13 cellular contexts compared by ENCODE assay signal in the genomic region with DNA sequence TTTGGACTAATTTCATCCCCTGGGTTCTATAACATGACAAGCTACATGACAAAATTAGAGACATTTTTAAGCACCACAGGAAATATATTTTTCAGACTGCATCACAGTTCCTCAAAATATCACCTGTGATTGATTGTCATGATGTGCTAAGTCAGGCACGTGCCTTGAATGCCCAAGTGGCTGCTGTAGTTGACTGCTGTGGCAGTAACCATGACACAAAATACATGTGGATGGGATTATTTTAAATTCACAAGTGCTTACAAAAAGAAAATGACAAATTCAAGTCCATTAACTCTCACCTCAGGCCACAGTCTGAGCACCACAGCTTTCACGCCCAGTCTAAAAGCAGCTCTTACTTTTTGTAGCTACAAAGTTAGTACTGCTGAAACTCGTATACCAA. TPM values are rescaled to one million over a fixed set of nuclear protein-coding genes. Genes with fewer than 3 reads are reported as not detected.
DNase-seq lines count a peak whose midpoint lies in the region; ATAC-seq and FAIRE-seq lines count a peak whose summit lies in the region.
"Had no signal": no experiment of that assay in that cellular context is flagged by ENCODE, and none has a peak within 500 bp of the region (broad histone marks: within the 10 kb centered on the region; RNA-seq: fewer than 3 reads in every experiment).

No MANE protein-coding gene starts in this region.

- peaks cover 44 to 66% of the 10 kb centered on the region in 2 donors for H3K36me3 Mint-ChIP-seq in CD4-positive, alpha-beta memory T cell

- FAIRE-seq in urothelium cell line (lab: Jason Lieb, UNC) = no peak
- FAIRE-seq: frontal cortex had no signal

- CTCF ChIA-PET in CD4-positive, alpha-beta memory T cell (lab: Charles Lee; ENCODE audit: partially characterized antibody) = interaction anchor here (1.7 kb wide), 1 partner anchor 82 kb away, joined by 6 read pairs; no protein-coding TSS in a partner anchor

- H3K27ac ChIP-seq in CD4-positive, alpha-beta memory T cell (ENCODE audit: low read depth, low read length) = no peak overlapping the region
- H3K27ac ChIP-seq: GM23248 had no signal

- H3K4me1 ChIP-seq in CD4-positive, alpha-beta memory T cell (ENCODE audit: insufficient read depth, low read length) = peaks cover 18% of the 10 kb centered on the region

- H3K9me3 Mint-ChIP-seq in CD4-positive, alpha-beta memory T cell = no peaks in the 10 kb centered on the region

- intact Hi-C loops in CD4-positive, alpha-beta memory T cell (cut with micrococcal nuclease) = no loop called here

- H3K4me3 Mint-ChIP-seq in CD4-positive, alpha-beta memory T cell = no peak overlapping the region

- DNase-seq in CD4-positive, alpha-beta memory T cell = no peak
- DNase-seq in NAMALWA (ENCODE audit: low spot score) (peak; percentile 76), glomerular visceral epithelial cell (ENCODE audit: extremely low spot score) (no peak), NCI-H345 (lab: John Stamatoyannopoulos, UW) (no peak), urothelium cell line (ENCODE audit: low spot score) (no peak), DMS114 treated with DMSO at 0.1 percent for 48 hours (lab: John Stamatoyannopoulos, UW; ENCODE audit: unreplicated experiment) (no peak)
- DNase-seq: central memory CD4-positive, alpha-beta T cell; GM23248; NCI-H1092; SIG-M5 had no signal

- H3K4me3 ChIP-seq in CD4-positive, alpha-beta memory T cell (ENCODE audit: low read length in 2 of 2) = no peak overlapping the region
- H3K4me3 ChIP-seq: GM23248 had no signal

- no peaks in the 10 kb centered on the region for H3K9me3 ChIP-seq in CD4-positive, alpha-beta memory T cell (ENCODE audit: control insufficient read depth in 1 of 2, low read length in 2 of 2)

- peaks cover 20 to 40% (median 23%) of the 10 kb centered on the region in 4 donors for H3K4me1 Mint-ChIP-seq in CD4-positive, alpha-beta memory T cell

- no peaks in the 10 kb centered on the region for H3K27me3 ChIP-seq in CD4-positive, alpha-beta memory T cell (ENCODE audit: insufficient read depth, low read length)

- H3K27ac Mint-ChIP-seq in CD4-positive, alpha-beta memory T cell = peak overlapping the region in 4 of 7 donors; percentile 5 to 88 (median 40)

- peaks cover 28% of the 10 kb centered on the region for H3K36me3 ChIP-seq in CD4-positive, alpha-beta memory T cell (ENCODE audit: insufficient read depth, low read length)

- ATAC-seq in GM18870 (IDR thresholded peaks at IDR 0.05; ENCODE audit: unreplicated experiment) = peak; percentile 50
- ATAC-seq in HG02852 (IDR thresholded peaks at IDR 0.05; ENCODE audit: unreplicated experiment) = peak; percentile 83

- H3K27me3 Mint-ChIP-seq in CD4-positive, alpha-beta memory T cell = no peaks in the 10 kb centered on the region

- POLR2A ChIA-PET in CD4-positive, alpha-beta memory T cell (lab: Charles Lee; ENCODE audit: partially characterized antibody) = no interaction called here

RNA-seq across cellular contexts. Expression of gene TNPO3, which starts 45.5 kb away (rescaled TPM):
- 10 to 100 TPM; 41.7 to 44.5 TPM for total RNA-seq in CD4-positive, alpha-beta memory T cell
- polyA plus RNA-seq in CD4-positive, alpha-beta memory T cell = 10 to 100 TPM; 34.4 to 41.1 TPM
